ENCODE assay signal across 36 cellular contexts in genomic region chr3:43254125-43254524, GRCh38.
"Had no signal": no experiment of that assay in that cellular context is flagged by ENCODE, and none has a peak within 500 bp of the region (broad histone marks: within the 10 kb centered on the region; RNA-seq: fewer than 3 reads in every experiment).

No MANE protein-coding gene starts in this region.

- DNase-seq: activated B cell treated with CpG ODN at 0.5 μM for 24 hours; activated CD4-positive, alpha-beta memory T cell treated with anti-CD3 and anti-CD28 coated beads for 36 hours; activated CD4-positive, alpha-beta T cell treated with anti-CD3 and anti-CD28 coated beads for 4 hours; activated CD4-positive, alpha-beta T cell treated with anti-CD3 and anti-CD28 coated beads, Interleukin-2, amount 50 U/mL, for 1 hour; activated CD4-positive, CD25-positive, alpha-beta regulatory T cell treated with anti-CD3 and anti-CD28 coated beads, Interleukin-2, amount 50 U/mL, for 72 hours; activated CD8-positive, alpha-beta memory T cell treated with anti-CD3 and anti-CD28 coated beads, Interleukin-2, amount 50 U/mL, for 4 hours; activated gamma-delta T cell treated with Interleukin-2 at 50 U/mL for 16 hours; activated naive CD4-positive, alpha-beta T cell treated with anti-CD3 and anti-CD28 coated beads for 36 hours; activated T-cell treated with anti-CD3 and anti-CD28 coated beads for 4 hours; activated T-cell treated with anti-CD3 and anti-CD28 coated beads, Interleukin-2, amount 50 U/mL, for 4 hours; adrenal gland; body of pancreas; caudate nucleus; cerebellar nuclear complex; MM.1S; MV-4-11; NCI-H1092 treated with DMSO at 0.1 percent for 48 hours; NCI-H1417; NCI-H146; NCI-H187; NCI-H2029 treated with DMSO at 0.1 percent for 48 hours; NCI-H2227 treated with DMSO at 0.1 percent for 48 hours; NCI-H446 treated with DMSO at 0.1 percent for 48 hours; NCI-H524 treated with DMSO at 0.1 percent for 48 hours; NK-92 treated with Interleukin-12 subunit alpha and Interleukin-12 subunit beta, amount 100 ng/mL, for 24 hours; Right ventricle myocardium superior; SW 1271; T-helper 1 cell; T-helper 2 cell; T-helper 9 cell had no signal

- H3K4me1 ChIP-seq: adrenal gland, body of pancreas, breast epithelium had no signal

- H3K4me2 ChIP-seq: KMS-11 had no signal

- H3K27ac ChIP-seq: adrenal gland, body of pancreas, breast epithelium, KMS-11, VCaP had no signal

- H3K36me3 ChIP-seq: adrenal gland, breast epithelium had no signal

- H3K9ac ChIP-seq: KMS-11 had no signal

- H3K9me3 Mint-ChIP-seq: activated B cell treated with CpG ODN at 0.5 μM for 24 hours; activated CD4-positive, alpha-beta memory T cell treated with anti-CD3 and anti-CD28 coated beads for 36 hours; activated naive CD4-positive, alpha-beta T cell treated with anti-CD3 and anti-CD28 coated beads for 36 hours; activated T-helper 1 cell treated with anti-CD3 and anti-CD28 coated beads, Interleukin-12 subunit alpha, Interleukin-12 subunit beta, Interleukin-2, Interleukin-4 antibody, amounts not matched to agents 30 ng/mL and 10 ng/mL and 1 ng/mL, durations not matched to agents 14 hours and 24 hours and 36 hours had no signal

- FAIRE-seq: astrocyte had no signal

- H3K4me3 Mint-ChIP-seq: activated B cell treated with CpG ODN at 0.5 μM for 24 hours; activated CD4-positive, alpha-beta memory T cell treated with anti-CD3 and anti-CD28 coated beads for 36 hours; activated naive CD4-positive, alpha-beta T cell treated with anti-CD3 and anti-CD28 coated beads for 36 hours; activated T-cell treated with anti-CD3 and anti-CD28 coated beads, Interleukin-2, amount 50 U/mL, for 4 hours; activated T-helper 1 cell treated with anti-CD3 and anti-CD28 coated beads, Interleukin-12 subunit alpha, Interleukin-12 subunit beta, Interleukin-2, Interleukin-4 antibody, amounts not matched to agents 30 ng/mL and 10 ng/mL and 1 ng/mL, durations not matched to agents 14 hours and 24 hours and 36 hours had no signal

- H3K9me3 ChIP-seq: adrenal gland, body of pancreas, breast epithelium had no signal

- H3K4me3 ChIP-seq: adrenal gland, body of pancreas, breast epithelium had no signal

- H3K36me3 Mint-ChIP-seq: activated CD4-positive, alpha-beta memory T cell treated with anti-CD3 and anti-CD28 coated beads for 36 hours; activated naive CD4-positive, alpha-beta T cell treated with anti-CD3 and anti-CD28 coated beads, Interleukin-2, amount 50 U/mL, for 72 hours had no signal

- H3K27ac Mint-ChIP-seq: activated B cell treated with CpG ODN at 0.5 μM for 24 hours; activated CD4-positive, alpha-beta memory T cell treated with anti-CD3 and anti-CD28 coated beads for 36 hours; activated naive CD4-positive, alpha-beta T cell treated with anti-CD3 and anti-CD28 coated beads for 36 hours; activated naive CD4-positive, alpha-beta T cell treated with anti-CD3 and anti-CD28 coated beads, Interleukin-2, amount 50 U/mL, for 72 hours; activated T-helper 1 cell treated with anti-CD3 and anti-CD28 coated beads, Interleukin-12 subunit alpha, Interleukin-12 subunit beta, Interleukin-2, Interleukin-4 antibody, amounts not matched to agents 30 ng/mL and 10 ng/mL and 1 ng/mL, durations not matched to agents 14 hours and 24 hours and 36 hours had no signal

- ATAC-seq: activated naive CD4-positive, alpha-beta T cell treated with anti-CD3 and anti-CD28 coated beads, Interleukin-2, amount 50 U/mL, for 72 hours; activated T-cell treated with anti-CD3 and anti-CD28 coated beads, Interleukin-2, amount 50 U/mL, for 4 hours; body of pancreas had no signal

- H3K27me3 Mint-ChIP-seq: activated CD4-positive, alpha-beta memory T cell treated with anti-CD3 and anti-CD28 coated beads for 36 hours had no signal

- H3K27me3 ChIP-seq: adrenal gland, body of pancreas, breast epithelium had no signal
